In genomic region chr1:212155219-212155618, GRCh38 we compare ENCODE assay signal across 18 cellular contexts.
DNase-seq lines count a peak whose midpoint lies in the region; ATAC-seq and TF ChIP-seq lines count a peak whose summit lies in the region.
"Had no signal": no experiment of that assay in that cellular context is flagged by ENCODE, and none has a peak within 500 bp of the region (broad histone marks: within the 10 kb centered on the region; RNA-seq: fewer than 3 reads in every experiment).

No MANE protein-coding gene starts in this region.

- H4K20me1 ChIP-seq in PC-3 (ENCODE audit: low read length) = no peaks in the 10 kb centered on the region
- H4K20me1 ChIP-seq: BLaER1 had no signal

- DNase-seq in PC-3 (no peak), left colon (no peak), osteocyte (ENCODE audit: extremely low spot score, unreplicated experiment) (no peak), dorsolateral prefrontal cortex (no peak)
- DNase-seq: Calu3; CD4-positive, alpha-beta memory T cell; COR-L47; DMS53; DMS79 treated with DMSO at 0.1 percent for 48 hours; GF-D8; GM23248; H7; HCEC 1CT had no signal

- TF ChIP-seq CTCF in HEK293 (tag by site-specific recombination; IDR thresholded peaks at IDR 0.05) = no peak
- TF ChIP-seq CTCF in PC-3 (conservative IDR thresholded peaks at IDR 0.05; ENCODE audit: low read depth, low read length) = no peak
- TF ChIP-seq CTCF in osteocyte (IDR thresholded peaks at IDR 0.05) = no peak
- TF ChIP-seq CTCF in dorsolateral prefrontal cortex (IDR thresholded peaks at IDR 0.05 in 54 of 56, conservative IDR thresholded peaks at IDR 0.05 in 2 of 56; ENCODE audit: low read depth in 1 of 56, partially characterized antibody in 56 of 56) = no peak

- H3K9me2 ChIP-seq in PC-3 (replicated peaks; ENCODE audit: low read length) = no peaks in the 10 kb centered on the region

- no peaks in the 10 kb centered on the region for H3K36me3 Mint-ChIP-seq in osteocyte (ENCODE audit: unreplicated experiment)
- H3K36me3 Mint-ChIP-seq: CD4-positive, alpha-beta memory T cell had no signal

- no peak overlapping the region for H3K9ac ChIP-seq in PC-3 (ENCODE audit: low read length)
- H3K9ac ChIP-seq: BLaER1, GM23248 had no signal

- no peak overlapping the region for H3K27ac Mint-ChIP-seq in osteocyte (ENCODE audit: unreplicated experiment)
- H3K27ac Mint-ChIP-seq: B cell had no signal

- H3K27me3 ChIP-seq in PC-3 (ENCODE audit: low read length) (no peaks in the 10 kb centered on the region), dorsolateral prefrontal cortex (no peaks in the 10 kb centered on the region)
- H3K27me3 ChIP-seq: BLaER1 had no signal

- H3K27ac ChIP-seq in HEK293 (ENCODE audit: extremely low read depth, low read depth, low read length) = no peak overlapping the region
- no peak overlapping the region for H3K27ac ChIP-seq in PC-3 (ENCODE audit: low read length)
- no peak overlapping the region for H3K27ac ChIP-seq in dorsolateral prefrontal cortex
- H3K27ac ChIP-seq: 22Rv1, BLaER1, GM23248 had no signal

- H3K36me3 ChIP-seq in HEK293 (ENCODE audit: control insufficient read depth in 2 of 2, insufficient read depth in 1 of 2, low read length in 2 of 2) = no peaks in the 10 kb centered on the region
- no peaks in the 10 kb centered on the region for H3K36me3 ChIP-seq in PC-3 (ENCODE audit: low read depth, low read length)
- H3K36me3 ChIP-seq: BLaER1 had no signal

- no peaks in the 10 kb centered on the region for H3F3A ChIP-seq in PC-3 (ENCODE audit: low read length, unreplicated experiment)

- no peak overlapping the region for H2AFZ ChIP-seq in PC-3 (ENCODE audit: low read length)
- H2AFZ ChIP-seq: GM23248 had no signal

- H3K4me2 ChIP-seq in PC-3 (ENCODE audit: low read length) = no peak overlapping the region
- H3K4me2 ChIP-seq: BLaER1 had no signal

- CTCF ChIA-PET in HEK293 (lab: Yijun Ruan, JAX) (interaction anchor here (1.0 kb wide), 1 partner anchor 93 kb away, joined by 3 read pairs; no protein-coding TSS in a partner anchor), PC-3 (lab: Charles Lee) (no interaction called here)

- no peaks in the 10 kb centered on the region for H3K4me1 ChIP-seq in HEK293 (ENCODE audit: control insufficient read depth, insufficient read depth, low read length)
- H3K4me1 ChIP-seq in PC-3 (ENCODE audit: insufficient read depth, low read length) = no peaks in the 10 kb centered on the region

- no peaks in the 10 kb centered on the region for H3K79me2 ChIP-seq in PC-3 (ENCODE audit: low read length)

- no TSS peak for BruUV-seq in PC-3 (replicated peaks; lab: Mats Ljungman, UMichigan)

- peaks cover 3% of the 10 kb centered on the region for H3K9me3 Mint-ChIP-seq in osteocyte (ENCODE audit: unreplicated experiment)

- intact Hi-C loops in PC-3 (cut with micrococcal nuclease) = no loop called here
- intact Hi-C loops in left colon (cut with DNase I, micrococcal nuclease) = no loop called here
- intact Hi-C loops in dorsolateral prefrontal cortex (cut with DNase I) = no loop called here

- H3K4me3 Mint-ChIP-seq in osteocyte (ENCODE audit: unreplicated experiment) = no peak overlapping the region
- H3K4me3 Mint-ChIP-seq: B cell; CD4-positive, alpha-beta memory T cell had no signal

- H3K4me1 Mint-ChIP-seq in osteocyte (ENCODE audit: unreplicated experiment) = no peaks in the 10 kb centered on the region
- H3K4me1 Mint-ChIP-seq: B cell had no signal

- no peaks in the 10 kb centered on the region for H3K27me3 Mint-ChIP-seq in osteocyte (ENCODE audit: unreplicated experiment)
- H3K27me3 Mint-ChIP-seq: CD4-positive, alpha-beta memory T cell had no signal

- POLR2A ChIA-PET in HEK293 (lab: Yijun Ruan, JAX) = no interaction called here
- POLR2A ChIA-PET in PC-3 (lab: Charles Lee; ENCODE audit: unreplicated experiment) = no interaction called here

- ATAC-seq in PC-3 = peak; percentile 18; the same call in 1 of the 2 replicates
- peak; percentile 55 for ATAC-seq in left colon
- no peak for ATAC-seq in GM19463 (IDR thresholded peaks at IDR 0.05; ENCODE audit: unreplicated experiment)

- H3K4me3 ChIP-seq in HEK293 (ENCODE audit: low read depth, low read length) (no peak overlapping the region), PC-3 (ENCODE audit: low read length) (no peak overlapping the region), dorsolateral prefrontal cortex (no peak overlapping the region)
- H3K4me3 ChIP-seq: BLaER1, GM23248 had no signal

- H3K9me3 ChIP-seq in HEK293 (ENCODE audit: control insufficient read depth, insufficient read depth, low read depth, low read length) = no peaks in the 10 kb centered on the region
- H3K9me3 ChIP-seq in PC-3 (ENCODE audit: low read length) = no peaks in the 10 kb centered on the region

TF ChIP-seq in HEK293, 187 proteins besides CTCF, POLR2A, EP300 and RAD21:
- TF ChIP-seq ZSCAN16 (tag by site-specific recombination; IDR thresholded peaks at IDR 0.05) (no peak), PRDM6 (tag by site-specific recombination; IDR thresholded peaks at IDR 0.05) (peak; percentile 42; the same call in 1 of the 2 replicates)
